In the genomic region with DNA sequence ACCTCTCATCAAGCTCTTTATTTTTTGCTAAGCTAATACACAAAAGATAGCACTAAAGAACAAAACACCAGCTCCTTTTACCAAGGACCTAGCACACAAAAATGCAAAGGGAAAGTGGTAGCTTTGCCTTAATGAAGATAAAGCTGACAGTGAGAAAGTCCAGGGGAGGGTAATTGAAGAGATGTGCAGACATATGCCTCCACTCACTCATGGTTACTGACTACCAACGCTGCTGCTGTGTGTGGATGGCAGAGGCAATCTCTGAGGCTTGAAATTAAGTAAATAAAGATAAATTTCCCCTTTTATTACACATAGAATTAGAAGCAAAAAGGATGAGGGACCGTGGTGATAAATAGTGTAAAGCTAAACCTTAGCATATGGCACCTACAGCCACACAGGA, we compare ENCODE assay signal across 1 cellular context.
A peak's percentile ranks its signal among the peaks of the same experiment; 100 is the strongest.
TF ChIP-seq lines count a peak whose summit lies in the region.

No MANE protein-coding gene starts in this region.

TF ChIP-seq in SK-N-SH, 30 proteins besides CTCF, POLR2A, EP300 and RAD21:
- TF ChIP-seq TCF12 (IDR thresholded peaks at IDR 0.05), result peak; percentile 68
- TF ChIP-seq, protein P1, sequence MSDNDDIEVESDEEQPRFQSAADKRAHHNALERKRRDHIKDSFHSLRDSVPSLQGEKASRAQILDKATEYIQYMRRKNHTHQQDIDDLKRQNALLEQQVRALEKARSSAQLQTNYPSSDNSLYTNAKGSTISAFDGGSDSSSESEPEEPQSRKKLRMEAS (IDR thresholded peaks at IDR 0.05; ENCODE audit: low read depth), result no peak
- peak; percentile 94 for TF ChIP-seq RCOR1 (IDR thresholded peaks at IDR 0.05; ENCODE audit: low read length)
- TF ChIP-seq, protein P2, sequence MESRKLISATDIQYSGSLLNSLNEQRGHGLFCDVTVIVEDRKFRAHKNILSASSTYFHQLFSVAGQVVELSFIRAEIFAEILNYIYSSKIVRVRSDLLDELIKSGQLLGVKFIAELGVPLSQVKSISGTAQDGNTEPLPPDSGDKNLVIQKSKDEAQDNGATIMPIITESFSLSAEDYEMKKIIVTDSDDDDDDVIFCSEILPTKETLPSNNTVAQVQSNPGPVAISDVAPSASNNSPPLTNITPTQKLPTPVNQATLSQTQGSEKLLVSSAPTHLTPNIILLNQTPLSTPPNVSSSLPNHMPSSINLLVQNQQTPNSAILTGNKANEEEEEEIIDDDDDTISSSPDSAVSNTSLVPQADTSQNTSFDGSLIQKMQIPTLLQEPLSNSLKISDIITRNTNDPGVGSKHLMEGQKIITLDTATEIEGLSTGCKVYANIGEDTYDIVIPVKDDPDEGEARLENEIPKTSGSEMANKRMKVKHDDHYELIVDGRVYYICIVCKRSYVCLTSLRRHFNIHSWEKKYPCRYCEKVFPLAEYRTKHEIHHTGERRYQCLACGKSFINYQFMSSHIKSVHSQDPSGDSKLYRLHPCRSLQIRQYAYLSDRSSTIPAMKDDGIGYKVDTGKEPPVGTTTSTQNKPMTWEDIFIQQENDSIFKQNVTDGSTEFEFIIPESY (IDR thresholded peaks at IDR 0.05; ENCODE audit: borderline replicate concordance, low read depth), result no peak
- no peak; the same call in 1 of the 2 replicates for TF ChIP-seq IRF3 (IDR thresholded peaks at IDR 0.05; ENCODE audit: low read depth, low read length)
- peak; percentile 74 for TF ChIP-seq FOXJ3 (CRISPR knock-in tag; IDR thresholded peaks at IDR 0.05)
- 0 out of 2 replicates have a peak, but pooled peaks have one; percentile 14 for TF ChIP-seq TEAD4 (IDR thresholded peaks at IDR 0.05; ENCODE audit: borderline replicate concordance, insufficient read depth)
- TF ChIP-seq FOXM1 (IDR thresholded peaks at IDR 0.05; ENCODE audit: low read depth), result no peak
- TF ChIP-seq CHD2 (IDR thresholded peaks at IDR 0.05; ENCODE audit: low read length, partially characterized antibody), result peak; percentile 92
- TF ChIP-seq GATA2 (CRISPR knock-in tag; IDR thresholded peaks at IDR 0.05), result peak; percentile 96
- TF ChIP-seq PBX3 (IDR thresholded peaks at IDR 0.05), result peak; percentile 63
- peak; percentile 55; the same call in 1 of the 2 replicates for TF ChIP-seq POLR2AphosphoS5 (IDR thresholded peaks at IDR 0.05; ENCODE audit: low read depth, low read length)
